11 cellular contexts compared by ENCODE assay signal in genomic region chr10:43136432-43136831, GRCh38. TPM values are rescaled to one million over a fixed set of nuclear protein-coding genes. Genes with fewer than 3 reads are reported as not detected.
DNase-seq lines count a peak whose midpoint lies in the region; TF ChIP-seq lines count a peak whose summit lies in the region.
"Had no signal": no experiment of that assay in that cellular context is flagged by ENCODE, and none has a peak within 500 bp of the region (broad histone marks: within the 10 kb centered on the region; RNA-seq: fewer than 3 reads in every experiment).

No MANE protein-coding gene starts in this region.

- H3K27ac Mint-ChIP-seq in T-helper 1 cell treated with Interleukin-12 subunit alpha and Interleukin-12 subunit beta and Interleukin-4 antibody, amounts not matched to agents 30 μg/mL and 1 μg/mL, for 36 hours = peak overlapping the region; percentile 98
- H3K27ac Mint-ChIP-seq in IgD-negative memory B cell (peak overlapping the region in 2 of 3 donors; percentile 31 to 93), chondrocyte (ENCODE audit: unreplicated experiment) (peak overlapping the region; percentile 77), osteocyte (ENCODE audit: unreplicated experiment) (peak overlapping the region; percentile 98)

- TF ChIP-seq CTCF in chondrocyte (IDR thresholded peaks at IDR 0.05) (no peak), osteocyte (IDR thresholded peaks at IDR 0.05) (no peak)

- H3K4me1 Mint-ChIP-seq in T-helper 1 cell treated with Interleukin-12 subunit alpha and Interleukin-12 subunit beta and Interleukin-4 antibody, amounts not matched to agents 30 μg/mL and 1 μg/mL, for 36 hours (ENCODE audit: low read depth) = peaks cover 52% of the 10 kb centered on the region
- H3K4me1 Mint-ChIP-seq in IgD-negative memory B cell (peaks cover 28 to 40% (median 32%) of the 10 kb centered on the region in 3 donors), chondrocyte (ENCODE audit: low read depth) (peaks cover 41% of the 10 kb centered on the region), osteocyte (ENCODE audit: unreplicated experiment) (peaks cover 42% of the 10 kb centered on the region)

- DNase-seq in T-helper 1 cell (no peak), chondrocyte (ENCODE audit: low spot score) (no peak), osteocyte (ENCODE audit: extremely low spot score, unreplicated experiment) (peak; percentile 19), NK-92 (lab: John Stamatoyannopoulos, UW; ENCODE audit: unreplicated experiment) (no peak), CD1c-positive myeloid dendritic cell (ENCODE audit: extremely low spot score) (no peak)
- DNase-seq in stimulated activated CD4-positive, alpha-beta T cell treated with anti-CD3 and anti-CD28 coated beads, Interleukin-2, amount 100 ng/mL, for 48 hours = no peak
- DNase-seq: activated CD8-positive, alpha-beta memory T cell treated with anti-CD3 and anti-CD28 coated beads for 24 hours; aorta; DMS53 had no signal

- H3K36me3 Mint-ChIP-seq in T-helper 1 cell treated with Interleukin-12 subunit alpha and Interleukin-12 subunit beta and Interleukin-4 antibody, amounts not matched to agents 30 μg/mL and 1 μg/mL, for 36 hours (ENCODE audit: low read depth) = peaks cover 34% of the 10 kb centered on the region
- H3K36me3 Mint-ChIP-seq in IgD-negative memory B cell (peaks cover 3% of the 10 kb centered on the region), chondrocyte (ENCODE audit: low read depth) (no peaks in the 10 kb centered on the region), osteocyte (ENCODE audit: unreplicated experiment) (peaks cover 2% of the 10 kb centered on the region)

- no peaks in the 10 kb centered on the region for H3K27me3 Mint-ChIP-seq in T-helper 1 cell treated with Interleukin-12 subunit alpha and Interleukin-12 subunit beta and Interleukin-4 antibody, amounts not matched to agents 30 μg/mL and 1 μg/mL, for 36 hours (ENCODE audit: low read depth)
- H3K27me3 Mint-ChIP-seq in IgD-negative memory B cell (no peaks in the 10 kb centered on the region), chondrocyte (ENCODE audit: low read depth) (no peaks in the 10 kb centered on the region), osteocyte (ENCODE audit: unreplicated experiment) (no peaks in the 10 kb centered on the region)

- no peaks in the 10 kb centered on the region for H3K9me3 Mint-ChIP-seq in T-helper 1 cell treated with Interleukin-12 subunit alpha and Interleukin-12 subunit beta and Interleukin-4 antibody, amounts not matched to agents 30 μg/mL and 1 μg/mL, for 36 hours
- H3K9me3 Mint-ChIP-seq in IgD-negative memory B cell = peaks cover 0 to 2% (median 0%) of the 10 kb centered on the region in 3 donors
- no peaks in the 10 kb centered on the region for H3K9me3 Mint-ChIP-seq in chondrocyte (ENCODE audit: low read depth)
- H3K9me3 Mint-ChIP-seq in osteocyte (ENCODE audit: unreplicated experiment) = no peaks in the 10 kb centered on the region

- H3K4me3 Mint-ChIP-seq in T-helper 1 cell treated with Interleukin-12 subunit alpha and Interleukin-12 subunit beta and Interleukin-4 antibody, amounts not matched to agents 30 μg/mL and 1 μg/mL, for 36 hours = peak overlapping the region; percentile 97
- peak overlapping the region; percentile 33 to 93 (median 84) for H3K4me3 Mint-ChIP-seq in IgD-negative memory B cell
- peak overlapping the region; percentile 95 for H3K4me3 Mint-ChIP-seq in chondrocyte (ENCODE audit: unreplicated experiment)
- peak overlapping the region; percentile 97 for H3K4me3 Mint-ChIP-seq in osteocyte (ENCODE audit: unreplicated experiment)

RNA-seq across cellular contexts. Expression of gene CSGALNACT2, which starts 1.8 kb away (rescaled TPM):
- 12.2 TPM for polyA plus RNA-seq in IgD-negative memory B cell
- 29.8 to 38.7 TPM (median 38.2 TPM) in 3 replicates for total RNA-seq in chondrocyte
- total RNA-seq in osteocyte = 36.6 and 38.7 TPM in 2 replicates

RNA-seq across cellular contexts. Expression of gene RET, which starts 59.6 kb away (rescaled TPM):
- polyA plus RNA-seq in IgD-negative memory B cell = 0.05 TPM
- total RNA-seq in chondrocyte = 0.12 to 0.18 TPM in 2 of 3 replicates, not detected in the other
- 0.43 and 1.1 TPM in 2 replicates for total RNA-seq in osteocyte
